In the genomic region with DNA sequence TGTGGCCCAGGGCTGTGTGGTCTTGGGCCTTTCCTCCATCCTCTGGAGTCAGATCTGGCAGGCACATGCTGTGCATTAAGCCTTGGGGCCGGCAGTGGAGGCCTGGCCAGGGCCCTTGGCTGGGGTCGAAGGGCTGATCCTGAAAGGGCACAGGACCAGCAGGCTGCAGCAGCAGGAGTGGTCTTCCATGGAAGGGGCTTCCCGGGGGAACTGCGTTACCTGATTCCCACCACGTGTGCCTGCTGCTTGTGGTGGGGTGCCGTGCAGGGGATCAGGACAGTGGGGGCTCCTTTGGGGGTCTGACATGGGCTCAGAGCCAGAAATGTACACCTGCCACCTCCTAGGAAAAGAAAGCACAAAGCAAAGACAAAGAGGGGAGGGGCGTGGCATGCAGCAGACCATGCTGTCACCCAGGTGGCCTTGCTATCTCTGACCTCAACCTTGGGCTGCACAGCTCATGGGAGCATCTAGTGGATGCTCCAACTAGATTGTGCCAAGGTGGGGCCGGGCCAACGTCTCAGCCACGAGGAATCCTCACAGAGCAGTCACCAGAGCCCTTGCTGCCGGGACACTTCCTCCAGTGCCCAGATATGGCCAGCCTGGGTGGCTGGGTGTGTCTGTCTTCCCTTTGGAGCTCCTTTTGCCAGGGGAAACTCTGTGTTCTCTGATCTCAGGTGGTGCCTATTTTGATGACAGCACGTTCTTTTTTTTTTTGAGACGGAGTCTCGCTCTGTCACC, we compare ENCODE assay signal across 1 cellular context.
TF ChIP-seq lines count a peak whose summit lies in the region.

No MANE protein-coding gene starts in this region.

TF ChIP-seq in GM23338, 12 proteins besides CTCF, POLR2A, EP300 and RAD21 (continued from another document):
- TF ChIP-seq ZNF462 (CRISPR knock-in tag; IDR thresholded peaks at IDR 0.05) (no peak), ZNF331 (CRISPR knock-in tag; IDR thresholded peaks at IDR 0.05; ENCODE audit: low read depth) (no peak), EZH2phosphoT487 (IDR thresholded peaks at IDR 0.05; ENCODE audit: unreplicated experiment) (no peak), POLR2AphosphoS5 (IDR thresholded peaks at IDR 0.05; ENCODE audit: low read depth) (no peak), EZH2 (IDR thresholded peaks at IDR 0.05; ENCODE audit: low read depth, unreplicated experiment) (no peak)
- TF ChIP-seq, protein P1, sequence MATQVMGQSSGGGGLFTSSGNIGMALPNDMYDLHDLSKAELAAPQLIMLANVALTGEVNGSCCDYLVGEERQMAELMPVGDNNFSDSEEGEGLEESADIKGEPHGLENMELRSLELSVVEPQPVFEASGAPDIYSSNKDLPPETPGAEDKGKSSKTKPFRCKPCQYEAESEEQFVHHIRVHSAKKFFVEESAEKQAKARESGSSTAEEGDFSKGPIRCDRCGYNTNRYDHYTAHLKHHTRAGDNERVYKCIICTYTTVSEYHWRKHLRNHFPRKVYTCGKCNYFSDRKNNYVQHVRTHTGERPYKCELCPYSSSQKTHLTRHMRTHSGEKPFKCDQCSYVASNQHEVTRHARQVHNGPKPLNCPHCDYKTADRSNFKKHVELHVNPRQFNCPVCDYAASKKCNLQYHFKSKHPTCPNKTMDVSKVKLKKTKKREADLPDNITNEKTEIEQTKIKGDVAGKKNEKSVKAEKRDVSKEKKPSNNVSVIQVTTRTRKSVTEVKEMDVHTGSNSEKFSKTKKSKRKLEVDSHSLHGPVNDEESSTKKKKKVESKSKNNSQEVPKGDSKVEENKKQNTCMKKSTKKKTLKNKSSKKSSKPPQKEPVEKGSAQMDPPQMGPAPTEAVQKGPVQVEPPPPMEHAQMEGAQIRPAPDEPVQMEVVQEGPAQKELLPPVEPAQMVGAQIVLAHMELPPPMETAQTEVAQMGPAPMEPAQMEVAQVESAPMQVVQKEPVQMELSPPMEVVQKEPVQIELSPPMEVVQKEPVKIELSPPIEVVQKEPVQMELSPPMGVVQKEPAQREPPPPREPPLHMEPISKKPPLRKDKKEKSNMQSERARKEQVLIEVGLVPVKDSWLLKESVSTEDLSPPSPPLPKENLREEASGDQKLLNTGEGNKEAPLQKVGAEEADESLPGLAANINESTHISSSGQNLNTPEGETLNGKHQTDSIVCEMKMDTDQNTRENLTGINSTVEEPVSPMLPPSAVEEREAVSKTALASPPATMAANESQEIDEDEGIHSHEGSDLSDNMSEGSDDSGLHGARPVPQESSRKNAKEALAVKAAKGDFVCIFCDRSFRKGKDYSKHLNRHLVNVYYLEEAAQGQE (IDR thresholded peaks at IDR 0.05; ENCODE audit: unreplicated experiment): no peak
